ENCODE assay signal across 15 cellular contexts in genomic region chr1:105072446-105072845, GRCh38.
DNase-seq lines count a peak whose midpoint lies in the region; FAIRE-seq and TF ChIP-seq lines count a peak whose summit lies in the region.
"Had no signal": no experiment of that assay in that cellular context is flagged by ENCODE, and none has a peak within 500 bp of the region (broad histone marks: within the 10 kb centered on the region; RNA-seq: fewer than 3 reads in every experiment).

No MANE protein-coding gene starts in this region.

- no peaks in the 10 kb centered on the region for H3K79me1 ChIP-seq in H1 (ENCODE audit: low read depth, low read length)

- peaks cover 0 to under 1% of the 10 kb centered on the region in 2 experiments; a peak in 1 of 4 replicates for H3K9me3 ChIP-seq in H1 (ENCODE audit: insufficient read depth in 2 of 2, low read depth in 1 of 2, low read length in 1 of 2)
- H3K9me3 ChIP-seq: A549, BE2C, Caco-2, HAP-1 had no signal

- H3K27ac ChIP-seq in H1 (ENCODE audit: low read depth, low read length): no peak overlapping the region
- H3K27ac ChIP-seq: A549, GM23248 had no signal

- H3K56ac ChIP-seq in H1 (replicated peaks; ENCODE audit: insufficient read length, low read depth, low read length): no peak overlapping the region

- no peaks in the 10 kb centered on the region for H3K79me2 ChIP-seq in H1 (ENCODE audit: control insufficient read depth in 1 of 2, insufficient read depth in 2 of 2, low read length in 2 of 2)

- POLR2A ChIA-PET in H1 (lab: Charles Lee; ENCODE audit: partially characterized antibody): no interaction called here

- no peak overlapping the region for H3K9ac ChIP-seq in H1 (replicated peaks in 1 of 4; ENCODE audit: extremely low read depth in 1 of 4, low read depth in 3 of 4, low read length in 3 of 4)
- H3K9ac ChIP-seq: GM23248 had no signal

- no peaks in the 10 kb centered on the region for H4K20me1 ChIP-seq in H1 (replicated peaks in 1 of 2; ENCODE audit: control insufficient read depth in 1 of 2, insufficient read depth in 2 of 2, low read length in 2 of 2)

- CTCF ChIA-PET in H1 (lab: Charles Lee; ENCODE audit: partially characterized antibody): interaction anchor here (1.0 to 1.9 kb wide), 3 partner anchors 10 to 64 kb away, joined by 3 to 5 read pairs (median 3); no protein-coding TSS in a partner anchor

- no peak overlapping the region for H3K27ac Mint-ChIP-seq in activated naive CD8-positive, alpha-beta T cell treated with anti-CD3 and anti-CD28 coated beads for 36 hours
- H3K27ac Mint-ChIP-seq: CD14-positive monocyte; CD8-positive, alpha-beta memory T cell had no signal

- no peak overlapping the region for H3K23ac ChIP-seq in H1 (ENCODE audit: insufficient read length)

- H3K36me3 Mint-ChIP-seq in activated naive CD8-positive, alpha-beta T cell treated with anti-CD3 and anti-CD28 coated beads for 36 hours: no peaks in the 10 kb centered on the region
- H3K36me3 Mint-ChIP-seq: CD14-positive monocyte; CD8-positive, alpha-beta memory T cell had no signal

- TF ChIP-seq CTCF in H1 (IDR thresholded peaks at IDR 0.05; ENCODE audit: control extremely low read depth in 1 of 3, insufficient read depth in 1 of 3, low read depth in 1 of 3, low read length in 3 of 3): no peak

- H3K4me1 Mint-ChIP-seq in activated naive CD8-positive, alpha-beta T cell treated with anti-CD3 and anti-CD28 coated beads for 36 hours: no peaks in the 10 kb centered on the region
- H3K4me1 Mint-ChIP-seq: CD14-positive monocyte; CD8-positive, alpha-beta memory T cell had no signal

- H3K14ac ChIP-seq in H1 (ENCODE audit: insufficient read length): no peak overlapping the region

- no peak overlapping the region for H3K4me2 ChIP-seq in H1 (ENCODE audit: insufficient read depth in 1 of 2, low read depth in 2 of 2, low read length in 2 of 2)
- H3K4me2 ChIP-seq: A549 had no signal

- H3K36me3 ChIP-seq in H1 (ENCODE audit: control insufficient read depth in 2 of 4, insufficient read depth in 4 of 4, low read length in 3 of 4): no peaks in the 10 kb centered on the region
- H3K36me3 ChIP-seq: BE2C, HAP-1 had no signal

- no peak for TF ChIP-seq POLR2A in H1 (IDR thresholded peaks at IDR 0.05; ENCODE audit: control extremely low read depth in 1 of 2, low read depth in 2 of 2, low read length in 2 of 2)
- TF ChIP-seq POLR2A in GM12891 (IDR thresholded peaks at IDR 0.05; ENCODE audit: low read depth, low read length): no peak

- H3K9me3 Mint-ChIP-seq in activated naive CD8-positive, alpha-beta T cell treated with anti-CD3 and anti-CD28 coated beads for 36 hours: peaks cover 17% of the 10 kb centered on the region

- FAIRE-seq in H1 (lab: Jason Lieb, UNC) (no peak), urothelium cell line (lab: Jason Lieb, UNC) (no peak), GM12891 (lab: Jason Lieb, UNC) (no peak)
- FAIRE-seq: A549 had no signal

- no peaks in the 10 kb centered on the region for H3K23me2 ChIP-seq in H1 (ENCODE audit: low read depth, low read length)

- no peak overlapping the region for H2BK5ac ChIP-seq in H1 (ENCODE audit: low read depth, low read length)

- intact Hi-C loops in posterior vena cava (cut with DNase I): no loop called here

- WGBS in H1 (ENCODE audit: extremely low coverage in 1 of 2, insufficient coverage in 1 of 2, insufficient read length in 1 of 2, insufficient replicate concordance in 2 of 2, low coverage in 1 of 2, low lambda C conversion rate in 2 of 2, missing lambda C conversion rate in 1 of 2), 2 experiments: 93% methylated on average over 3 of the region's 3 CpGs; no CpG with 5 or more reads in 1 of the 2 experiments

- H3K18ac ChIP-seq in H1 (ENCODE audit: extremely low read depth, low read length): no peak overlapping the region

- DNase-seq in HT1080 (ENCODE audit: low read depth) (peak; percentile 9), NCI-H69 (lab: John Stamatoyannopoulos, UW) (peak; percentile 5), H1 (ENCODE audit: low read depth in 1 of 2, low spot score in 2 of 2) (no peak), posterior vena cava (ENCODE audit: low spot score) (peak; percentile 43), urothelium cell line (ENCODE audit: low spot score) (no peak), GM12891 (ENCODE audit: insufficient read length, low spot score) (no peak)
- no peak for DNase-seq in activated naive CD8-positive, alpha-beta T cell treated with anti-CD3 and anti-CD28 coated beads for 36 hours
- DNase-seq: Caco-2; CD8-positive, alpha-beta memory T cell; GF-D8; GM23248 had no signal

- H2AFZ ChIP-seq in H1 (ENCODE audit: low read length): peak overlapping the region; percentile 94
- H2AFZ ChIP-seq: GM23248 had no signal

- no peak overlapping the region for H2AK5ac ChIP-seq in H1 (ENCODE audit: low read depth, low read length)

- H3K4me1 ChIP-seq in H1 (replicated peaks in 1 of 4; ENCODE audit: control insufficient read depth in 3 of 4, insufficient read depth in 4 of 4, low read length in 3 of 4): no peaks in the 10 kb centered on the region
- H3K4me1 ChIP-seq: A549, BE2C, Caco-2, HAP-1 had no signal

- no peak overlapping the region for H4K5ac ChIP-seq in H1 (ENCODE audit: insufficient read length, low read depth, low read length)

- H4K8ac ChIP-seq in H1 (ENCODE audit: extremely low read depth, insufficient read depth, low read length): no peak overlapping the region

- no peaks in the 10 kb centered on the region for H3K27me3 ChIP-seq in H1 (replicated peaks in 1 of 4; ENCODE audit: control insufficient read depth in 3 of 4, extremely low read depth in 1 of 4, insufficient read depth in 3 of 4, low read length in 3 of 4)
- H3K27me3 ChIP-seq: BE2C had no signal

- no peak overlapping the region for H2BK120ac ChIP-seq in H1 (replicated peaks; ENCODE audit: low read depth, low read length)

- no peaks in the 10 kb centered on the region for H3K27me3 Mint-ChIP-seq in activated naive CD8-positive, alpha-beta T cell treated with anti-CD3 and anti-CD28 coated beads for 36 hours
- H3K27me3 Mint-ChIP-seq: CD8-positive, alpha-beta memory T cell had no signal

- no peak for TF ChIP-seq EP300 in H1 (IDR thresholded peaks at IDR 0.05; ENCODE audit: borderline replicate concordance in 1 of 2, low read depth in 2 of 2, low read length in 2 of 2)

- no peak overlapping the region for H4K91ac ChIP-seq in H1 (replicated peaks; ENCODE audit: insufficient read length, low read length)

- H3K4ac ChIP-seq in H1 (replicated peaks; ENCODE audit: insufficient read length, low read depth, low read length): no peak overlapping the region

- H2BK20ac ChIP-seq in H1 (ENCODE audit: low read length): no peak overlapping the region

- H2BK12ac ChIP-seq in H1 (ENCODE audit: low read depth, low read length): no peak overlapping the region

- TF ChIP-seq RAD21 in H1 (IDR thresholded peaks at IDR 0.05 in 1 of 2, conservative IDR thresholded peaks at IDR 0.05 in 1 of 2; ENCODE audit: low read depth in 2 of 2, low read length in 2 of 2): no peak

- no peak overlapping the region for H3K4me3 ChIP-seq in H1 (ENCODE audit: extremely low read depth in 1 of 4, insufficient read depth in 2 of 4, low read depth in 3 of 4, low read length in 4 of 4)
- H3K4me3 ChIP-seq: A549, GM23248, HAP-1 had no signal

- no peak overlapping the region for H2BK15ac ChIP-seq in H1 (ENCODE audit: low read length)

- no peak overlapping the region for H3K4me3 Mint-ChIP-seq in activated naive CD8-positive, alpha-beta T cell treated with anti-CD3 and anti-CD28 coated beads for 36 hours
- H3K4me3 Mint-ChIP-seq: CD14-positive monocyte; CD8-positive, alpha-beta memory T cell had no signal

TF ChIP-seq in H1, 55 proteins besides CTCF, POLR2A, EP300 and RAD21 (continues in another document):
- TF ChIP-seq NRF1 (IDR thresholded peaks at IDR 0.05; ENCODE audit: low read depth, low read length) (no peak), HDAC2 (IDR thresholded peaks at IDR 0.05; ENCODE audit: borderline replicate concordance in 1 of 2, low read depth in 2 of 2, low read length in 2 of 2) (no peak), NANOG (IDR thresholded peaks at IDR 0.05; ENCODE audit: insufficient read depth, low read depth, low read length, poor library complexity, severe bottlenecking) (no peak), SP4 (IDR thresholded peaks at IDR 0.05; ENCODE audit: low read length) (no peak), TAF7 (optimal IDR thresholded peaks at IDR 0.05; ENCODE audit: borderline replicate concordance, low read depth, low read length) (no peak)
- TF ChIP-seq, protein P1, sequence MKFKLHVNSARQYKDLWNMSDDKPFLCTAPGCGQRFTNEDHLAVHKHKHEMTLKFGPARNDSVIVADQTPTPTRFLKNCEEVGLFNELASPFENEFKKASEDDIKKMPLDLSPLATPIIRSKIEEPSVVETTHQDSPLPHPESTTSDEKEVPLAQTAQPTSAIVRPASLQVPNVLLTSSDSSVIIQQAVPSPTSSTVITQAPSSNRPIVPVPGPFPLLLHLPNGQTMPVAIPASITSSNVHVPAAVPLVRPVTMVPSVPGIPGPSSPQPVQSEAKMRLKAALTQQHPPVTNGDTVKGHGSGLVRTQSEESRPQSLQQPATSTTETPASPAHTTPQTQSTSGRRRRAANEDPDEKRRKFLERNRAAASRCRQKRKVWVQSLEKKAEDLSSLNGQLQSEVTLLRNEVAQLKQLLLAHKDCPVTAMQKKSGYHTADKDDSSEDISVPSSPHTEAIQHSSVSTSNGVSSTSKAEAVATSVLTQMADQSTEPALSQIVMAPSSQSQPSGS (IDR thresholded peaks at IDR 0.05; ENCODE audit: low read length): no peak

TF ChIP-seq in GM12891, 5 proteins besides CTCF, POLR2A, EP300 and RAD21:
- TF ChIP-seq TAF1 (IDR thresholded peaks at IDR 0.05; ENCODE audit: low read depth, low read length) (no peak), SPI1 (IDR thresholded peaks at IDR 0.05; ENCODE audit: low read depth, low read length) (no peak), POLR2AphosphoS5 (IDR thresholded peaks at IDR 0.05; ENCODE audit: low read depth, low read length) (no peak), PAX5 (IDR thresholded peaks at IDR 0.05; ENCODE audit: insufficient read depth, low read length, severe bottlenecking) (no peak), POU2F2 (IDR thresholded peaks at IDR 0.05; ENCODE audit: low read depth, low read length) (no peak)

Comparison
In these comparisons a context has a peak if more than half of its experiments do, and no peak if none do; other contexts are left out.
1. DNase-seq: peak in HT1080 (single experiment), NCI-H69 (single experiment) and posterior vena cava (single experiment); none in H1 (0 of 2), urothelium cell line (single experiment), GM12891 (single experiment) and activated naive CD8-positive, alpha-beta T cell treated with anti-CD3 and anti-CD28 coated beads for 36 hours (single experiment).